13 cellular contexts compared by ENCODE assay signal in the genomic region with DNA sequence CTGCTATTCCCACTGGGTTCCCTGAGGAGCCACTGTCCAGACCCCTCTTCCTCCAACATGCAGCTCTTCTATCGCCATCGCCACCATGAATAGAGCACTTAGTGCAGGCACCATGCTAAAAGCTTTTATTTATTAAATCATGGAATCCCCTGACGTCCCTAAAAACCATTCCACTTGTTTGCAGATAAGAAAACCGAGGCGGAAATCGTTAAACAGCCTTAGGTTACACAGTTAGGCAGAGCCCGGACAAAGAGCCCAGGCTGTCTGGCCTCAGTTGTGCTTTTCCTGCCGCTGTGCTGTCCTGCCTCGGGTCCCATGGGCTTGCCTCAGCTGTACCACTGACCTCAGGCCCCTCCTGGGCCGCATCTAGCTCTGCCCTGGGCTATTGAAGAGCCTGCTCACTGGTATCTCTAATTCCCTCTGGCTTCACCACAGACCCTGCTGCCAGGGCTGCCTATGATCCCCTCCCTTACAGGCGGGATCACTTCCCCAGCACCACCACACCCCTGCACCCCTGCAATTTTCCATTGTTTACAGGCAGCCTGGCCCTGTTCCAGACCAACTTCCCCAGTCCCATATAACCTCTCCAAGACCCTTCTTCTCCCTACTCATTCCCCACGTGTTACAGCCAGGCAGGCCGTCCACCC. TPM values are rescaled to one million over a fixed set of nuclear protein-coding genes. Genes with fewer than 3 reads are reported as not detected.
DNase-seq lines count a peak whose midpoint lies in the region; ATAC-seq, FAIRE-seq and TF ChIP-seq lines count a peak whose summit lies in the region.
"Had no signal": no experiment of that assay in that cellular context is flagged by ENCODE, and none has a peak within 500 bp of the region (broad histone marks: within the 10 kb centered on the region; RNA-seq: fewer than 3 reads in every experiment).

No MANE protein-coding gene starts in this region.

- peak overlapping the region; percentile 39; the same call in 1 of the 2 replicates for H4K8ac ChIP-seq in H1 (ENCODE audit: extremely low read depth, insufficient read depth, low read length)

- no peak for TF ChIP-seq EP300 in H1 (IDR thresholded peaks at IDR 0.05; ENCODE audit: borderline replicate concordance in 1 of 2, low read depth in 2 of 2, low read length in 2 of 2)

- H3K79me2 ChIP-seq in H1 (ENCODE audit: control insufficient read depth in 1 of 2, insufficient read depth in 2 of 2, low read length in 2 of 2): no peaks in the 10 kb centered on the region

- H3K4me3 Mint-ChIP-seq in nephron: no peak overlapping the region
- H3K4me3 Mint-ChIP-seq in activated CD4-positive, alpha-beta T cell treated with anti-CD3 and anti-CD28 coated beads for 36 hours: no peak overlapping the region
- H3K4me3 Mint-ChIP-seq: activated T-cell treated with anti-CD3 and anti-CD28 coated beads, Interleukin-2, amount 50 U/mL, for 24 hours had no signal

- H2BK15ac ChIP-seq in H1 (ENCODE audit: low read length): peak overlapping the region; percentile 73; the same call in 1 of the 2 replicates

- H3K27ac ChIP-seq in H1 (ENCODE audit: low read depth, low read length): no peak overlapping the region
- H3K27ac ChIP-seq: tibial artery had no signal

- no peaks in the 10 kb centered on the region for H3K23me2 ChIP-seq in H1 (ENCODE audit: low read depth, low read length)

- ATAC-seq in activated CD4-positive, alpha-beta T cell treated with anti-CD3 and anti-CD28 coated beads for 36 hours: no peak
- no peak for ATAC-seq in HG02571 (IDR thresholded peaks at IDR 0.05; ENCODE audit: unreplicated experiment)

- H3K36me3 ChIP-seq in H1 (ENCODE audit: control insufficient read depth in 2 of 4, insufficient read depth in 4 of 4, low read length in 3 of 4): no peaks in the 10 kb centered on the region
- H3K36me3 ChIP-seq: tibial artery had no signal

- peak overlapping the region; percentile 88 to 91 (median 89) for H3K27ac Mint-ChIP-seq in nephron
- H3K27ac Mint-ChIP-seq in activated CD4-positive, alpha-beta T cell treated with anti-CD3 and anti-CD28 coated beads for 36 hours: no peak overlapping the region
- H3K27ac Mint-ChIP-seq: activated T-cell treated with anti-CD3 and anti-CD28 coated beads, Interleukin-2, amount 50 U/mL, for 24 hours had no signal

- H3K27me3 ChIP-seq in H1 (replicated peaks in 1 of 4; ENCODE audit: control insufficient read depth in 3 of 4, extremely low read depth in 1 of 4, insufficient read depth in 3 of 4, low read length in 3 of 4): no peaks in the 10 kb centered on the region; a peak in 2 of 7 replicates
- H3K27me3 ChIP-seq: tibial artery had no signal

- no peak overlapping the region for H3K4me3 ChIP-seq in H1 (ENCODE audit: extremely low read depth in 1 of 4, insufficient read depth in 2 of 4, low read depth in 3 of 4, low read length in 4 of 4)
- H3K4me3 ChIP-seq: mucosa of descending colon, skin epidermis had no signal

- peaks cover 40% of the 10 kb centered on the region for H3K27me3 Mint-ChIP-seq in nephron (ENCODE audit: low read depth)
- H3K27me3 Mint-ChIP-seq in activated CD4-positive, alpha-beta T cell treated with anti-CD3 and anti-CD28 coated beads for 36 hours: peaks cover 14% of the 10 kb centered on the region

- POLR2A ChIA-PET in H1 (lab: Charles Lee; ENCODE audit: partially characterized antibody): interaction anchor here (0.7 kb wide), 1 partner anchor 54 kb away, joined by 3 read pairs; no protein-coding TSS in a partner anchor
- POLR2A ChIA-PET in activated CD4-positive, alpha-beta T cell treated with anti-CD3 and anti-CD28 coated beads for 36 hours (lab: Charles Lee): no interaction called here

- TF ChIP-seq POLR2A in H1 (IDR thresholded peaks at IDR 0.05; ENCODE audit: control extremely low read depth in 1 of 2, low read depth in 2 of 2, low read length in 2 of 2): no peak

- no peak overlapping the region for H2BK12ac ChIP-seq in H1 (ENCODE audit: low read depth, low read length)

- WGBS in H1 (ENCODE audit: extremely low coverage in 1 of 2, insufficient coverage in 1 of 2, insufficient read length in 1 of 2, insufficient replicate concordance in 2 of 2, low coverage in 1 of 2, low lambda C conversion rate in 2 of 2, missing lambda C conversion rate in 1 of 2), 2 experiments: 76% methylated on average over 13 of the region's 13 CpGs; no CpG with 5 or more reads in 1 of the 2 experiments

- no peak overlapping the region for H2AK5ac ChIP-seq in H1 (ENCODE audit: low read depth, low read length)

- H3K4me1 Mint-ChIP-seq in nephron: peaks cover 57% of the 10 kb centered on the region
- no peaks in the 10 kb centered on the region for H3K4me1 Mint-ChIP-seq in activated CD4-positive, alpha-beta T cell treated with anti-CD3 and anti-CD28 coated beads for 36 hours

- CTCF ChIA-PET in H1 (lab: Charles Lee; ENCODE audit: partially characterized antibody): interaction anchor here (0.6 to 5.2 kb wide), 16 partner anchors 9 to 117 kb away, joined by 3 to 106 read pairs (median 8); no protein-coding TSS in a partner anchor
- CTCF ChIA-PET in activated CD4-positive, alpha-beta T cell treated with anti-CD3 and anti-CD28 coated beads for 36 hours (lab: Charles Lee): interaction anchor here (0.6 to 2.6 kb wide), 5 partner anchors 19 to 1316 kb away, joined by 3 to 7 read pairs (median 3); a partner anchor contains a TSS

- peak; percentile 1 for DNase-seq in activated T-cell treated with anti-CD3 and anti-CD28 coated beads, Interleukin-2, amount 50 U/mL, for 1 hour
- no peak for DNase-seq in activated T-cell treated with anti-CD3 and anti-CD28 coated beads, Interleukin-2, amount 50 U/mL, for 48 hours
- peak in 1 of 2 experiments; percentile 41 for DNase-seq in H1 (ENCODE audit: low read depth in 1 of 2, low spot score in 2 of 2)
- peak; percentile 39 for DNase-seq in ureter (ENCODE audit: low spot score)
- DNase-seq in activated CD4-positive, alpha-beta T cell treated with anti-CD3 and anti-CD28 coated beads for 36 hours: no peak
- DNase-seq in DMS79 (lab: John Stamatoyannopoulos, UW): no peak
- DNase-seq: activated T-cell treated with anti-CD3 and anti-CD28 coated beads, Interleukin-2, amount 50 U/mL, for 24 hours; DMS 273 treated with DMSO at 0.1 percent for 48 hours; mucosa of descending colon had no signal

- no peak overlapping the region for H2BK5ac ChIP-seq in H1 (ENCODE audit: low read depth, low read length)

- no peaks in the 10 kb centered on the region for H3K9me3 ChIP-seq in H1 (ENCODE audit: insufficient read depth in 2 of 2, low read depth in 1 of 2, low read length in 1 of 2)
- H3K9me3 ChIP-seq: mucosa of descending colon, tibial artery had no signal

- no peak for FAIRE-seq in H1 (lab: Jason Lieb, UNC)

- no peak for TF ChIP-seq RAD21 in H1 (IDR thresholded peaks at IDR 0.05 in 1 of 2, conservative IDR thresholded peaks at IDR 0.05 in 1 of 2; ENCODE audit: low read depth in 2 of 2, low read length in 2 of 2)

- H2AFZ ChIP-seq in H1 (ENCODE audit: low read length): no peak overlapping the region

- no peak overlapping the region for H3K23ac ChIP-seq in H1 (ENCODE audit: insufficient read length)

- H3K4me1 ChIP-seq in H1 (replicated peaks in 1 of 4; ENCODE audit: control insufficient read depth in 3 of 4, insufficient read depth in 4 of 4, low read length in 3 of 4): peaks cover 0 to 17% (median 7%) of the 10 kb centered on the region in 4 experiments; a peak in 6 of 7 replicates

- intact Hi-C loops in activated CD4-positive, alpha-beta T cell treated with anti-CD3 and anti-CD28 coated beads for 36 hours (cut with DNase I, micrococcal nuclease): no loop called here

- no peaks in the 10 kb centered on the region for H3K36me3 Mint-ChIP-seq in nephron (ENCODE audit: low read depth)
- no peaks in the 10 kb centered on the region for H3K36me3 Mint-ChIP-seq in activated CD4-positive, alpha-beta T cell treated with anti-CD3 and anti-CD28 coated beads for 36 hours (ENCODE audit: low read depth)

- H3K79me1 ChIP-seq in H1 (ENCODE audit: low read depth, low read length): no peaks in the 10 kb centered on the region

- H3K4ac ChIP-seq in H1 (replicated peaks; ENCODE audit: insufficient read length, low read depth, low read length): no peak overlapping the region

- H3K56ac ChIP-seq in H1 (replicated peaks; ENCODE audit: insufficient read length, low read depth, low read length): no peak overlapping the region

- no peak overlapping the region for H3K4me2 ChIP-seq in H1 (ENCODE audit: insufficient read depth in 1 of 2, low read depth in 2 of 2, low read length in 2 of 2)

- H4K20me1 ChIP-seq in H1 (replicated peaks in 1 of 2; ENCODE audit: control insufficient read depth in 1 of 2, insufficient read depth in 2 of 2, low read length in 2 of 2): no peaks in the 10 kb centered on the region

- no peaks in the 10 kb centered on the region for H3K9me3 Mint-ChIP-seq in nephron
- no peaks in the 10 kb centered on the region for H3K9me3 Mint-ChIP-seq in activated CD4-positive, alpha-beta T cell treated with anti-CD3 and anti-CD28 coated beads for 36 hours (ENCODE audit: low read depth)
- H3K9me3 Mint-ChIP-seq: activated T-cell treated with anti-CD3 and anti-CD28 coated beads, Interleukin-2, amount 50 U/mL, for 24 hours had no signal

- no peak overlapping the region for H3K14ac ChIP-seq in H1 (ENCODE audit: insufficient read length)

- no peak overlapping the region; the same call in 1 of the 2 replicates for H3K18ac ChIP-seq in H1 (ENCODE audit: extremely low read depth, low read length)

- H3K9ac ChIP-seq in H1 (replicated peaks in 1 of 4; ENCODE audit: extremely low read depth in 1 of 4, low read depth in 3 of 4, low read length in 3 of 4): no peak overlapping the region

- H4K5ac ChIP-seq in H1 (ENCODE audit: insufficient read length, low read depth, low read length): no peak overlapping the region

- TF ChIP-seq CTCF in H1 (IDR thresholded peaks at IDR 0.05; ENCODE audit: control extremely low read depth in 1 of 3, insufficient read depth in 1 of 3, low read depth in 1 of 3, low read length in 3 of 3) (no peak), nephron (IDR thresholded peaks at IDR 0.05; ENCODE audit: unreplicated experiment in 3 of 3) (no peak)

- H2BK120ac ChIP-seq in H1 (replicated peaks; ENCODE audit: low read depth, low read length): no peak overlapping the region

- no peak overlapping the region for H2BK20ac ChIP-seq in H1 (ENCODE audit: low read length)

- H4K91ac ChIP-seq in H1 (replicated peaks; ENCODE audit: insufficient read length, low read length): no peak overlapping the region

TF ChIP-seq in H1, 55 proteins besides CTCF, POLR2A, EP300 and RAD21:
- TF ChIP-seq SRF (IDR thresholded peaks at IDR 0.05; ENCODE audit: low read depth, low read length): no peak

RNA-seq across cellular contexts. Expression of a gene that starts 13.0 kb away (rescaled TPM):
- total RNA-seq in H1 (2021; fragmentation: NEBNext Ultra II Directional; extraction: Animal tissue kit (Norgen Biotek cat#: 25700)): 29.9 and 31.3 TPM in 2 replicates
- polyA plus RNA-seq in H1 (2011; rRNA removed): 14.8 and 15.3 TPM in 2 replicates
- polyA plus RNA-seq in H1 (2011; cell fraction: cytosol; rRNA removed): 19.8 TPM
- polyA plus RNA-seq in H1 (2011; cell fraction: nucleus; rRNA removed): 34.3 TPM
- 16.3 to 20.5 TPM (median 20.1 TPM) in 4 replicates for polyA plus RNA-seq in H1 (2012, experiment 1 of 2)
- 5.1 TPM for polyA plus RNA-seq in H1 (2012, experiment 2 of 2)
- 12.3 TPM for polyA plus RNA-seq in H1 (2013, experiment 1 of 2)
- 11.4 TPM for polyA plus RNA-seq in H1 (2013, experiment 2 of 2)
- 29.7 and 37.5 TPM in 2 replicates for polyA minus RNA-seq in H1 (2011; rRNA and poly(A)+ RNA removed)
- polyA minus RNA-seq in H1 (2011; cell fraction: cytosol; rRNA and poly(A)+ RNA removed): 26.1 TPM
- 16.7 TPM for polyA minus RNA-seq in H1 (2011; cell fraction: nucleus; rRNA and poly(A)+ RNA removed)
- 10.6 TPM for total RNA-seq in ureter
- total RNA-seq in activated CD4-positive, alpha-beta T cell treated with anti-CD3 and anti-CD28 coated beads for 36 hours: under 1 TPM; 0.33 to 0.48 TPM

Comparison
In these comparisons a context has a peak if more than half of its experiments do, and no peak if none do; other contexts are left out.
1. DNase-seq: peak in activated T-cell treated with anti-CD3 and anti-CD28 coated beads, Interleukin-2, amount 50 U/mL, for 1 hour (single experiment) and ureter (single experiment); none in activated T-cell treated with anti-CD3 and anti-CD28 coated beads, Interleukin-2, amount 50 U/mL, for 48 hours (0 of 2), activated CD4-positive, alpha-beta T cell treated with anti-CD3 and anti-CD28 coated beads for 36 hours (single experiment) and DMS79 (single experiment).